ENCODE assay signal across 10 cellular contexts in genomic region chr1:37035828-37036666, GRCh38. TPM values are rescaled to one million over a fixed set of nuclear protein-coding genes. Genes with fewer than 3 reads are reported as not detected.
DNase-seq lines count a peak whose midpoint lies in the region; ATAC-seq and TF ChIP-seq lines count a peak whose summit lies in the region.
"Had no signal": no experiment of that assay in that cellular context is flagged by ENCODE, and none has a peak within 500 bp of the region (broad histone marks: within the 10 kb centered on the region; RNA-seq: fewer than 3 reads in every experiment).

No MANE protein-coding gene starts in this region.

- TF ChIP-seq CTCF in GM10266 (IDR thresholded peaks at IDR 0.05; ENCODE audit: control insufficient read depth, insufficient read depth, low read depth, missing control alignments) (peak; percentile 18), endothelial cell (IDR thresholded peaks at IDR 0.05; ENCODE audit: unreplicated experiment) (no peak)

- H4K20me1 ChIP-seq in BLaER1 = peaks cover 57% of the 10 kb centered on the region

- no peak overlapping the region for H3K9ac ChIP-seq in BLaER1

- WGBS in right cardiac atrium = 5% methylated on average over 19 of the region's 19 CpGs

- POLR2A ChIA-PET in CD8-positive, alpha-beta memory T cell (lab: Charles Lee) = no interaction called here

- H3K9me3 Mint-ChIP-seq in endothelial cell (ENCODE audit: unreplicated experiment) = no peaks in the 10 kb centered on the region
- H3K9me3 Mint-ChIP-seq in CD8-positive, alpha-beta memory T cell = peaks cover 0 to 2% (median 0%) of the 10 kb centered on the region in 5 donors

- CTCF ChIA-PET in CD8-positive, alpha-beta memory T cell (lab: Charles Lee) = no interaction called here

- intact Hi-C loops in right cardiac atrium (cut with DNase I) = no loop called here

- H3K27ac ChIP-seq in BLaER1 (no peak overlapping the region), right cardiac atrium (ENCODE audit: low read length) (no peak overlapping the region)
- H3K27ac ChIP-seq in CD8-positive, alpha-beta memory T cell (ENCODE audit: low read depth, low read length) = no peak overlapping the region

- no peaks in the 10 kb centered on the region for H3K36me3 ChIP-seq in BLaER1
- no peaks in the 10 kb centered on the region for H3K36me3 ChIP-seq in CD8-positive, alpha-beta memory T cell (ENCODE audit: insufficient read depth, low read length)

- H3K4me3 ChIP-seq in BLaER1 (peak overlapping the region; percentile 37), right cardiac atrium (ENCODE audit: low read length) (no peak overlapping the region)
- no peak overlapping the region for H3K4me3 ChIP-seq in CD8-positive, alpha-beta memory T cell (ENCODE audit: low read length)

- H3K27ac Mint-ChIP-seq in endothelial cell (ENCODE audit: unreplicated experiment) = no peak overlapping the region
- H3K27ac Mint-ChIP-seq in CD8-positive, alpha-beta memory T cell = no peak overlapping the region

- no peak for ATAC-seq in right cardiac atrium

- H3K4me1 ChIP-seq in BLaER1 (peaks cover 42% of the 10 kb centered on the region), right cardiac atrium (ENCODE audit: control insufficient read depth, insufficient read depth, low read length) (no peaks in the 10 kb centered on the region)
- H3K4me1 ChIP-seq in CD8-positive, alpha-beta memory T cell (ENCODE audit: insufficient read depth, low read length) = no peaks in the 10 kb centered on the region

- H3K9me3 ChIP-seq in BLaER1 (no peaks in the 10 kb centered on the region), right cardiac atrium (ENCODE audit: control insufficient read depth, low read length) (no peaks in the 10 kb centered on the region)
- H3K9me3 ChIP-seq in CD8-positive, alpha-beta memory T cell (ENCODE audit: low read length) = no peaks in the 10 kb centered on the region

- peaks cover 27% of the 10 kb centered on the region for H3K27me3 Mint-ChIP-seq in endothelial cell (ENCODE audit: unreplicated experiment)
- H3K27me3 Mint-ChIP-seq in CD8-positive, alpha-beta memory T cell = peaks cover 28 to 66% of the 10 kb centered on the region in 2 donors

- H3K36me3 Mint-ChIP-seq in endothelial cell (ENCODE audit: low read depth, unreplicated experiment) = peaks cover 4% of the 10 kb centered on the region
- H3K36me3 Mint-ChIP-seq in CD8-positive, alpha-beta memory T cell = peaks cover 0 to 2% (median 0%) of the 10 kb centered on the region in 3 donors

- H3K4me2 ChIP-seq in BLaER1 = peak overlapping the region; percentile 80

- DNase-seq in GM10266 (ENCODE audit: extremely low spot score) (peak; percentile 42), NCI-H524 (lab: John Stamatoyannopoulos, UW) (peak; percentile 77 to 80), endothelial cell (ENCODE audit: low spot score) (peak; percentile 42), right cardiac atrium (no peak), MV-4-11 (lab: John Stamatoyannopoulos, UW) (no peak), AG20443 (ENCODE audit: low spot score) (no peak)
- no peak for DNase-seq in CD8-positive, alpha-beta memory T cell
- DNase-seq: foreskin melanocyte had no signal

- H3K27me3 ChIP-seq in BLaER1 (peaks cover 89% of the 10 kb centered on the region), right cardiac atrium (ENCODE audit: control insufficient read depth, insufficient read depth) (no peaks in the 10 kb centered on the region)
- peaks cover 9% of the 10 kb centered on the region for H3K27me3 ChIP-seq in CD8-positive, alpha-beta memory T cell (ENCODE audit: insufficient read depth, low read length, poor library complexity, severe bottlenecking)

- peaks cover 19% of the 10 kb centered on the region for H3K4me1 Mint-ChIP-seq in endothelial cell (ENCODE audit: unreplicated experiment)
- H3K4me1 Mint-ChIP-seq in CD8-positive, alpha-beta memory T cell = peaks cover 0 to 13% (median 0%) of the 10 kb centered on the region in 3 donors

- H3K4me3 Mint-ChIP-seq in endothelial cell (ENCODE audit: unreplicated experiment) = peak overlapping the region; percentile 78
- H3K4me3 Mint-ChIP-seq in CD8-positive, alpha-beta memory T cell = no peak overlapping the region

RNA-seq across cellular contexts. Expression of gene GRIK3, which starts 1.7 kb away (rescaled TPM):
- total RNA-seq in endothelial cell (ENCODE audit: unreplicated experiment) (0.05 TPM), right cardiac atrium (1 to 10 TPM in 3 of 4 donors, under 1 TPM in 1; 0.95 to 1.8 (median 1.6) TPM)
- polyA plus RNA-seq in right cardiac atrium = 1.6 TPM
- not detected for total RNA-seq in CD8-positive, alpha-beta memory T cell
- not detected for polyA plus RNA-seq in CD8-positive, alpha-beta memory T cell
- total RNA-seq: myocyte had no signal

Comparison
In these comparisons a context has a peak if more than half of its experiments do, and no peak if none do; other contexts are left out.
1. DNase-seq: peak in GM10266 (single experiment), NCI-H524 (2 of 2) and endothelial cell (single experiment); none in right cardiac atrium (0 of 3), MV-4-11 (single experiment), CD8-positive, alpha-beta memory T cell (0 of 5) and AG20443 (single experiment).